Comparison of ENCODE assay signal across 11 cellular contexts in genomic region chr1:93695411-93696005, GRCh38. TPM values are rescaled to one million over a fixed set of nuclear protein-coding genes. Genes with fewer than 3 reads are reported as not detected.
A peak's percentile ranks its signal among the peaks of the same experiment; 100 is the strongest.
DNase-seq lines count a peak whose midpoint lies in the region; ATAC-seq, FAIRE-seq and TF ChIP-seq lines count a peak whose summit lies in the region.
"Had no signal": no experiment of that assay in that cellular context is flagged by ENCODE, and none has a peak within 500 bp of the region (broad histone marks: within the 10 kb centered on the region; RNA-seq: fewer than 3 reads in every experiment).

No MANE protein-coding gene starts in this region.

- peaks cover 34% of the 10 kb centered on the region for H3K4me1 Mint-ChIP-seq in astrocyte (ENCODE audit: low read depth, unreplicated experiment)

- peak; percentile 26 for TF ChIP-seq CTCF in DOHH2 (IDR thresholded peaks at IDR 0.05; ENCODE audit: low read depth, low read length, poor library complexity, severe bottlenecking)
- no peak for TF ChIP-seq CTCF in astrocyte (IDR thresholded peaks at IDR 0.05; ENCODE audit: insufficient read depth, low read depth, low read length)
- no peak for TF ChIP-seq CTCF in omental fat pad (IDR thresholded peaks at IDR 0.05)

- no peaks in the 10 kb centered on the region for H3K27me3 Mint-ChIP-seq in astrocyte (ENCODE audit: low read depth, unreplicated experiment)

- H4K20me1 ChIP-seq in DOHH2 (ENCODE audit: control insufficient read depth, insufficient read depth, low read depth, low read length) = no peaks in the 10 kb centered on the region
- H4K20me1 ChIP-seq in astrocyte (ENCODE audit: insufficient read depth, low read length) = no peaks in the 10 kb centered on the region

- no peaks in the 10 kb centered on the region for H3K36me3 Mint-ChIP-seq in astrocyte (ENCODE audit: low read depth, unreplicated experiment)

- H3K9ac ChIP-seq in astrocyte (ENCODE audit: low read length) = no peak overlapping the region

- H3K36me3 ChIP-seq in DOHH2 (ENCODE audit: control insufficient read depth, low read length) (no peaks in the 10 kb centered on the region), astrocyte (ENCODE audit: insufficient read depth, low read length) (no peaks in the 10 kb centered on the region)

- H3K27ac ChIP-seq in DOHH2 (ENCODE audit: low read depth, low read length) (peak overlapping the region; percentile 86), astrocyte (ENCODE audit: low read depth, low read length) (no peak overlapping the region)

- no peak for DNase-seq in astrocyte (ENCODE audit: low read depth)
- DNase-seq in NCI-H2081 (lab: John Stamatoyannopoulos, UW) = no peak
- no peak for DNase-seq in omental fat pad (ENCODE audit: low spot score)
- DNase-seq in NCI-H1092 treated with DMSO at 0.1 percent for 48 hours (lab: John Stamatoyannopoulos, UW) = no peak
- DNase-seq: activated T-cell treated with anti-CD3 and anti-CD28 coated beads, Interleukin-2, amount 50 U/mL, for 4 hours; left colon had no signal

- H3K4me3 ChIP-seq in DOHH2 (ENCODE audit: low read length) (peak overlapping the region; percentile 51), astrocyte (ENCODE audit: insufficient read depth, low read depth, low read length) (no peak overlapping the region)

- peak overlapping the region; percentile 16 for H2AFZ ChIP-seq in astrocyte (ENCODE audit: low read depth, low read length)

- no peaks in the 10 kb centered on the region for H3K9me3 Mint-ChIP-seq in astrocyte (ENCODE audit: unreplicated experiment)
- H3K9me3 Mint-ChIP-seq: activated T-cell treated with anti-CD3 and anti-CD28 coated beads, Interleukin-2, amount 50 U/mL, for 4 hours had no signal

- H3K4me2 ChIP-seq in DOHH2 (ENCODE audit: low read length) (peak overlapping the region; percentile 76), astrocyte (ENCODE audit: low read length) (no peak overlapping the region)

- H3K9me3 ChIP-seq in DOHH2 (ENCODE audit: control insufficient read depth, insufficient read depth, low read length) (no peaks in the 10 kb centered on the region), astrocyte (ENCODE audit: insufficient read depth, low read depth, low read length) (no peaks in the 10 kb centered on the region)

- no peaks in the 10 kb centered on the region for H3K27me3 ChIP-seq in DOHH2 (ENCODE audit: control insufficient read depth, low read length)
- no peaks in the 10 kb centered on the region for H3K27me3 ChIP-seq in astrocyte (ENCODE audit: insufficient read depth, low read length)

- no peaks in the 10 kb centered on the region for H3K9me2 ChIP-seq in DOHH2 (replicated peaks; ENCODE audit: control insufficient read depth, low read length)

- H3K4me1 ChIP-seq in DOHH2 (ENCODE audit: control insufficient read depth, low read length) (peaks cover 84% of the 10 kb centered on the region), astrocyte (ENCODE audit: insufficient read depth, low read length) (peaks cover 29% of the 10 kb centered on the region)

- H3F3A ChIP-seq in DOHH2 (ENCODE audit: control insufficient read depth, insufficient read depth) = peaks cover 10% of the 10 kb centered on the region

- ATAC-seq in GM21390 (IDR thresholded peaks at IDR 0.05; ENCODE audit: unreplicated experiment) (peak; percentile 45), HG03442 (IDR thresholded peaks at IDR 0.05; ENCODE audit: unreplicated experiment) (peak; percentile 32), omental fat pad (ENCODE audit: low FRiP score) (no peak), HG02571 (IDR thresholded peaks at IDR 0.05; ENCODE audit: unreplicated experiment) (no peak)
- ATAC-seq: activated T-cell treated with anti-CD3 and anti-CD28 coated beads, Interleukin-2, amount 50 U/mL, for 4 hours; left colon had no signal

- H3K79me2 ChIP-seq in DOHH2 (ENCODE audit: control insufficient read depth, low read length) (no peaks in the 10 kb centered on the region), astrocyte (ENCODE audit: insufficient read depth, low read length) (no peaks in the 10 kb centered on the region)

- no peak overlapping the region for H3K27ac Mint-ChIP-seq in astrocyte (ENCODE audit: unreplicated experiment)

- H3K4me3 Mint-ChIP-seq in astrocyte (ENCODE audit: unreplicated experiment) = no peak overlapping the region
- H3K4me3 Mint-ChIP-seq: activated T-cell treated with anti-CD3 and anti-CD28 coated beads, Interleukin-2, amount 50 U/mL, for 4 hours had no signal

- no peak for FAIRE-seq in astrocyte (lab: Jason Lieb, UNC)
- FAIRE-seq: H54 had no signal

RNA-seq across cellular contexts. Expression of gene BCAR3, which starts 13.9 kb away (rescaled TPM):
- total RNA-seq in astrocyte = 30.0 and 31.1 TPM in 2 replicates
- 10 to 100 TPM; 43.7 to 73.5 (median 45.8) TPM for total RNA-seq in omental fat pad

Comparison
In these comparisons a context has a peak if more than half of its experiments do, and no peak if none do; other contexts are left out.
1. ATAC-seq: peak in GM21390 (single experiment) and HG03442 (single experiment); none in omental fat pad (single experiment) and HG02571 (single experiment).